ENCODE assay signal across 28 cellular contexts in genomic region chr18:58209326-58209725, GRCh38.
DNase-seq lines count a peak whose midpoint lies in the region; ATAC-seq and TF ChIP-seq lines count a peak whose summit lies in the region.
"Had no signal": no experiment of that assay in that cellular context is flagged by ENCODE, and none has a peak within 500 bp of the region (broad histone marks: within the 10 kb centered on the region; RNA-seq: fewer than 3 reads in every experiment).

No MANE protein-coding gene starts in this region.

- H3K36me3 ChIP-seq in ascending aorta = no peaks in the 10 kb centered on the region
- H3K36me3 ChIP-seq: Peyer's patch, stomach, tibial nerve had no signal

- DNase-seq in AG10803 (ENCODE audit: low read depth) (peak; percentile 42), M059J (ENCODE audit: low read depth) (peak; percentile 73), amniotic epithelial cell (ENCODE audit: low read depth) (peak; percentile 31), progenitor cell of endocrine pancreas (ENCODE audit: low spot score, unreplicated experiment) (no peak), NCI-H2227 treated with DMSO at 0.1 percent for 48 hours (lab: John Stamatoyannopoulos, UW) (no peak), ascending aorta (ENCODE audit: low spot score in 2 of 2) (no peak)
- DNase-seq: activated CD4-positive, alpha-beta memory T cell treated with anti-CD3 and anti-CD28 coated beads for 36 hours; activated CD4-positive, CD25-positive, alpha-beta regulatory T cell; activated gamma-delta T cell treated with Interleukin-2 at 50 U/mL for 16 hours; amygdala; DMS 273 treated with DMSO at 0.1 percent for 48 hours; GDM1; Karpas-422; naive thymus-derived CD8-positive, alpha-beta T cell; NCI-H1048; NCI-H2029; NCI-H446; Peyer's patch; right cardiac atrium; stimulated activated CD4-positive, alpha-beta T cell treated with anti-CD3 and anti-CD28 coated beads, Interleukin-12 subunit alpha, Interleukin-12 subunit beta, amount 100 ng/mL, for 4 hours; stimulated activated CD4-positive, alpha-beta T cell treated with anti-CD3 and anti-CD28 coated beads, Interleukin-4, amount 100 ng/mL, for 4 hours; stomach had no signal

- H3K9me3 ChIP-seq in ascending aorta = no peaks in the 10 kb centered on the region
- H3K9me3 ChIP-seq: Peyer's patch, stomach, tibial nerve had no signal

- H3K27me3 Mint-ChIP-seq in progenitor cell of endocrine pancreas = no peaks in the 10 kb centered on the region

- peaks cover 33% of the 10 kb centered on the region for H3K4me1 Mint-ChIP-seq in progenitor cell of endocrine pancreas (ENCODE audit: low read depth)

- peak overlapping the region; percentile 9 for H3K27ac Mint-ChIP-seq in progenitor cell of endocrine pancreas
- H3K27ac Mint-ChIP-seq: activated CD4-positive, alpha-beta memory T cell treated with anti-CD3 and anti-CD28 coated beads for 36 hours; dendritic cell treated with granulocyte-macrophage colony-stimulating factor and Interleukin-4, amounts not matched to agents 40 ng/mL and 50 ng/mL, for 4 days; naive thymus-derived CD8-positive, alpha-beta T cell had no signal

- no peak for TF ChIP-seq CTCF in AG10803 (conservative IDR thresholded peaks at IDR 0.05; ENCODE audit: low read length)
- TF ChIP-seq CTCF in progenitor cell of endocrine pancreas (IDR thresholded peaks at IDR 0.05; ENCODE audit: unreplicated experiment) = no peak
- no peak for TF ChIP-seq CTCF in ascending aorta (IDR thresholded peaks at IDR 0.05)

- H3K27me3 ChIP-seq in ascending aorta = no peaks in the 10 kb centered on the region
- H3K27me3 ChIP-seq: Peyer's patch, stomach, tibial nerve had no signal

- no peak overlapping the region for H3K4me3 Mint-ChIP-seq in progenitor cell of endocrine pancreas (ENCODE audit: low read depth)
- H3K4me3 Mint-ChIP-seq: activated CD4-positive, alpha-beta memory T cell treated with anti-CD3 and anti-CD28 coated beads for 36 hours; dendritic cell treated with granulocyte-macrophage colony-stimulating factor and Interleukin-4, amounts not matched to agents 40 ng/mL and 50 ng/mL, for 4 days; naive thymus-derived CD8-positive, alpha-beta T cell had no signal

- H3K4me1 ChIP-seq in ascending aorta = no peaks in the 10 kb centered on the region

- intact Hi-C loops in ascending aorta (cut with DNase I) = no loop called here

- no peak overlapping the region for H3K27ac ChIP-seq in ascending aorta
- H3K27ac ChIP-seq: SK-N-MC, tibial nerve had no signal

- peaks cover 3% of the 10 kb centered on the region for H3K36me3 Mint-ChIP-seq in progenitor cell of endocrine pancreas (ENCODE audit: insufficient read depth)
- H3K36me3 Mint-ChIP-seq: activated CD4-positive, alpha-beta memory T cell treated with anti-CD3 and anti-CD28 coated beads for 36 hours; naive thymus-derived CD8-positive, alpha-beta T cell had no signal

- ATAC-seq in HG03520 (IDR thresholded peaks at IDR 0.05; ENCODE audit: unreplicated experiment) = no peak
- no peak for ATAC-seq in HG03097 (IDR thresholded peaks at IDR 0.05; ENCODE audit: low FRiP score, unreplicated experiment)
- ATAC-seq: left lobe of liver; naive thymus-derived CD8-positive, alpha-beta T cell; right cardiac atrium had no signal

- no peak overlapping the region for H3K4me3 ChIP-seq in AG10803 (ENCODE audit: low read length)
- H3K4me3 ChIP-seq in ascending aorta = no peak overlapping the region
- H3K4me3 ChIP-seq: Peyer's patch, SK-N-MC, stomach, tibial nerve had no signal

- no peaks in the 10 kb centered on the region for H3K9me3 Mint-ChIP-seq in progenitor cell of endocrine pancreas (ENCODE audit: low read depth)
- H3K9me3 Mint-ChIP-seq: activated CD4-positive, alpha-beta memory T cell treated with anti-CD3 and anti-CD28 coated beads for 36 hours; dendritic cell treated with granulocyte-macrophage colony-stimulating factor and Interleukin-4, amounts not matched to agents 40 ng/mL and 50 ng/mL, for 4 days; naive thymus-derived CD8-positive, alpha-beta T cell had no signal

Comparison
In these comparisons a context has a peak if more than half of its experiments do, and no peak if none do; other contexts are left out.
1. DNase-seq: peak in AG10803 (single experiment), M059J (single experiment) and amniotic epithelial cell (single experiment); none in progenitor cell of endocrine pancreas (single experiment), NCI-H2227 treated with DMSO at 0.1 percent for 48 hours (single experiment) and ascending aorta (0 of 2).